8 cellular contexts compared by ENCODE assay signal in the genomic region with DNA sequence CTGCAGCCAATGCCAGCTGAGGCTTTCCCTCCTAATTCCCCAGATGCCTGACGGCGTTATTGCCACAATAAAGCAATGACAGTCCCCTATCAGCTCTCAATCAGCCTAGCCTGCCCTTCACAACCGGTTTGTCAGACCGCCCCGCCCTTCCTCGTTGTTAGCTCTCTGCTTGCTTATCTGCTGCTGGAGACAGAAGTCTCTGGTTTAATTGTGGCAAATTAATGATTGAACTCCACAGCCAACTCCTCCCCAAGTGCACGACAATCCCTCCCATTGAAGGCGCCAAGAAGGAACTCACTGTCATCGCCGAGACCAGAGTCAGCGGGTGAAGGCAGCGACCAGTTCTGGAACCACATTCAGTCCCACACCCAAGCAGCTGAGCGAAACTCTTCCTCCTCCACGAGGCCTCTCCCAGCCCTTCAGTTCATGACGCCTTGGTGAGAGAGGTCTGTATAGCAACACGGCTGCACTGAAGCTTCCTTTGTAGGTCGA.
DNase-seq lines count a peak whose midpoint lies in the region; TF ChIP-seq lines count a peak whose summit lies in the region.

No MANE protein-coding gene starts in this region.

- no peak overlapping the region for H3K27ac ChIP-seq in cardiac muscle cell
- H3K27ac ChIP-seq in right atrium auricular region: no peak overlapping the region
- H3K27ac ChIP-seq in mucosa of rectum (ENCODE audit: low read depth in 2 of 2, low read length in 2 of 2): peak overlapping the region; percentile 93 to 94

- no peak overlapping the region for H3K27ac Mint-ChIP-seq in activated T-cell treated with anti-CD3 and anti-CD28 coated beads, Interleukin-2, amount 50 U/mL, for 24 hours

- H3K36me3 Mint-ChIP-seq in activated T-cell treated with anti-CD3 and anti-CD28 coated beads, Interleukin-2, amount 50 U/mL, for 24 hours (ENCODE audit: low read depth): no peaks in the 10 kb centered on the region

- no peaks in the 10 kb centered on the region for H3K36me3 ChIP-seq in cardiac muscle cell
- H3K36me3 ChIP-seq in right atrium auricular region: no peaks in the 10 kb centered on the region
- no peaks in the 10 kb centered on the region for H3K36me3 ChIP-seq in mucosa of rectum (ENCODE audit: control insufficient read depth in 2 of 2, insufficient read depth in 2 of 2, low read length in 2 of 2)

- H3K9me3 ChIP-seq in cardiac muscle cell (ENCODE audit: low read depth): no peaks in the 10 kb centered on the region
- no peaks in the 10 kb centered on the region for H3K9me3 ChIP-seq in right atrium auricular region
- no peaks in the 10 kb centered on the region for H3K9me3 ChIP-seq in mucosa of rectum (ENCODE audit: control insufficient read depth in 2 of 2, low read length in 2 of 2)

- peak overlapping the region; percentile 61 to 77 for H3K9ac ChIP-seq in mucosa of rectum (ENCODE audit: low read depth in 1 of 2, low read length in 2 of 2)

- peak overlapping the region; percentile 11 for H3K4me3 Mint-ChIP-seq in activated T-cell treated with anti-CD3 and anti-CD28 coated beads, Interleukin-2, amount 50 U/mL, for 24 hours

- DNase-seq in cardiac muscle cell (ENCODE audit: low read depth in 1 of 2, low spot score in 1 of 2): peak; percentile 10 to 28
- no peak for DNase-seq in right atrium auricular region (ENCODE audit: low spot score)
- peak; percentile 92 for DNase-seq in LoVo (ENCODE audit: low spot score)
- DNase-seq in activated T-cell treated with anti-CD3 and anti-CD28 coated beads, Interleukin-2, amount 50 U/mL, for 24 hours: no peak
- DNase-seq in mesenteric fat pad (ENCODE audit: low spot score): no peak
- DNase-seq in Ammon's horn (ENCODE audit: low spot score): no peak
- DNase-seq in NK-92 treated with Interleukin-12 subunit alpha and Interleukin-12 subunit beta, amount 100 ng/mL, for 24 hours (lab: John Stamatoyannopoulos, UW): no peak

- H3K9me3 Mint-ChIP-seq in activated T-cell treated with anti-CD3 and anti-CD28 coated beads, Interleukin-2, amount 50 U/mL, for 24 hours: no peaks in the 10 kb centered on the region

- H3K27me3 Mint-ChIP-seq in activated T-cell treated with anti-CD3 and anti-CD28 coated beads, Interleukin-2, amount 50 U/mL, for 24 hours: peaks cover 65% of the 10 kb centered on the region

- no peak for TF ChIP-seq CTCF in cardiac muscle cell (IDR thresholded peaks at IDR 0.05; ENCODE audit: low read depth, low read length)
- TF ChIP-seq CTCF in right atrium auricular region (IDR thresholded peaks at IDR 0.05): no peak

- H3K4me1 ChIP-seq in cardiac muscle cell (ENCODE audit: low read depth) (peaks cover 9% of the 10 kb centered on the region), right atrium auricular region (no peaks in the 10 kb centered on the region), mucosa of rectum (ENCODE audit: control insufficient read depth in 2 of 2, insufficient read depth in 2 of 2, low read length in 2 of 2) (peaks cover 46 to 55% of the 10 kb centered on the region in 2 donors)

- H3K4me3 ChIP-seq in cardiac muscle cell (no peak overlapping the region), right atrium auricular region (no peak overlapping the region), mucosa of rectum (ENCODE audit: low read length in 2 of 2) (peak overlapping the region; percentile 36 to 65)

- peaks cover 17% of the 10 kb centered on the region for H3K4me1 Mint-ChIP-seq in activated T-cell treated with anti-CD3 and anti-CD28 coated beads, Interleukin-2, amount 50 U/mL, for 24 hours (ENCODE audit: low read depth)

- H3K27me3 ChIP-seq in cardiac muscle cell (no peaks in the 10 kb centered on the region), right atrium auricular region (no peaks in the 10 kb centered on the region), mucosa of rectum (ENCODE audit: control insufficient read depth in 2 of 2, insufficient read depth in 2 of 2, low read length in 2 of 2) (peaks cover 0 to 10% of the 10 kb centered on the region in 2 donors)

Comparison
In these comparisons a context has a peak if more than half of its experiments do, and no peak if none do; other contexts are left out.
1. DNase-seq: peak in cardiac muscle cell (2 of 2) and LoVo (single experiment); none in right atrium auricular region (single experiment), activated T-cell treated with anti-CD3 and anti-CD28 coated beads, Interleukin-2, amount 50 U/mL, for 24 hours (single experiment), mesenteric fat pad (single experiment), Ammon's horn (single experiment) and NK-92 treated with Interleukin-12 subunit alpha and Interleukin-12 subunit beta, amount 100 ng/mL, for 24 hours (single experiment).
2. H3K27ac ChIP-seq: peak in mucosa of rectum (2 of 2); none in cardiac muscle cell (single experiment) and right atrium auricular region (0 of 2).
3. H3K4me3 ChIP-seq: peak in mucosa of rectum (2 of 2); none in cardiac muscle cell (single experiment) and right atrium auricular region (0 of 2).